In genomic region chr19:17855333-17856152, GRCh38 we compare ENCODE assay signal across 8 cellular contexts. TPM values are rescaled to one million over a fixed set of nuclear protein-coding genes. Genes with fewer than 3 reads are reported as not detected.
A peak's percentile ranks its signal among the peaks of the same experiment; 100 is the strongest.
DNase-seq lines count a peak whose midpoint lies in the region; ATAC-seq and TF ChIP-seq lines count a peak whose summit lies in the region.

No MANE protein-coding gene starts in this region.

- peaks cover 22 to 30% (median 29%) of the 10 kb centered on the region in 3 donors for H3K4me1 Mint-ChIP-seq in T-cell
- H3K4me1 Mint-ChIP-seq in activated naive CD8-positive, alpha-beta T cell treated with anti-CD3 and anti-CD28 coated beads, Interleukin-2, amount 10 ng/mL, durations not matched to agents 7 days and 5 days, result peaks cover 19% of the 10 kb centered on the region

- DNase-seq in GM10266 (ENCODE audit: extremely low spot score), result peak; percentile 84
- DNase-seq in NCI-H1092 (lab: John Stamatoyannopoulos, UW), result peak; percentile 58
- DNase-seq in T-cell, result peak; percentile 49 to 94 (median 84)
- DNase-seq in activated naive CD8-positive, alpha-beta T cell treated with anti-CD3 and anti-CD28 coated beads, Interleukin-2, amount 10 ng/mL, durations not matched to agents 7 days and 5 days, result peak; percentile 95
- DNase-seq in heart left ventricle, result peak; percentile 78 to 94 (median 85)
- DNase-seq in retina, result peak; percentile 88

- H3K9me3 Mint-ChIP-seq in T-cell, result no peaks in the 10 kb centered on the region
- H3K9me3 Mint-ChIP-seq in activated naive CD8-positive, alpha-beta T cell treated with anti-CD3 and anti-CD28 coated beads, Interleukin-2, amount 10 ng/mL, durations not matched to agents 7 days and 5 days, result no peaks in the 10 kb centered on the region

- H3K4me3 ChIP-seq in heart left ventricle, result no peak overlapping the region

- CTCF ChIA-PET in T-cell (lab: Charles Lee), result interaction anchor here (0.5 to 1.7 kb wide), 6 partner anchors 10 to 1955 kb away, joined by 3 to 5 read pairs (median 4); partner anchors contain the start of gene CCDC124 (in 1 of the 2)

- peaks cover 3% of the 10 kb centered on the region for H3K36me3 Mint-ChIP-seq in T-cell
- H3K36me3 Mint-ChIP-seq in activated naive CD8-positive, alpha-beta T cell treated with anti-CD3 and anti-CD28 coated beads, Interleukin-2, amount 10 ng/mL, durations not matched to agents 7 days and 5 days, result peaks cover 12% of the 10 kb centered on the region

- peak overlapping the region; percentile 43 to 72 for H3K27ac Mint-ChIP-seq in T-cell
- H3K27ac Mint-ChIP-seq in activated naive CD8-positive, alpha-beta T cell treated with anti-CD3 and anti-CD28 coated beads, Interleukin-2, amount 10 ng/mL, durations not matched to agents 7 days and 5 days, result peak overlapping the region; percentile 52

- POLR2A ChIA-PET in T-cell (lab: Charles Lee), result no interaction called here
- POLR2A ChIA-PET in activated naive CD8-positive, alpha-beta T cell treated with anti-CD3 and anti-CD28 coated beads, Interleukin-2, amount 10 ng/mL, durations not matched to agents 7 days and 5 days (lab: Charles Lee), result interaction anchor here (0.6 to 1.5 kb wide), 7 partner anchors 9 to 332 kb away, joined by 3 to 4 read pairs (median 3); partner anchors contain the start of genes CCDC124, FCHO1 and SLC5A5

- TF ChIP-seq CTCF in GM10266 (IDR thresholded peaks at IDR 0.05; ENCODE audit: control insufficient read depth, insufficient read depth, low read depth, missing control alignments) (peak; percentile 99), heart left ventricle (IDR thresholded peaks at IDR 0.05) (peak; percentile 93 to 99 (median 96))

- TF ChIP-seq POLR2A in heart left ventricle (IDR thresholded peaks at IDR 0.05), result no peak

- H3K36me3 ChIP-seq in heart left ventricle, result no peaks in the 10 kb centered on the region

- H3K9me3 ChIP-seq in heart left ventricle, result no peaks in the 10 kb centered on the region

- no peaks in the 10 kb centered on the region for H3K27me3 ChIP-seq in heart left ventricle

- H3K4me1 ChIP-seq in heart left ventricle, result peaks cover under 1 to 25% (median 4%) of the 10 kb centered on the region in 12 donors

- 11 to 15% (median 13%) methylated on average over 25 to 28 of the region's 28 CpGs for WGBS in heart left ventricle, 4 donors

- intact Hi-C loops in heart left ventricle (cut with DNase I), result loop anchor here (1.0 to 10.0 kb wide), 13 partner anchors 71 to 511 kb away; partner anchors contain the start of genes TMEM221 (in 2 of the 10), CCDC124 (in 1 of the 10) and MAP1S (in 1 of the 10)

- H3K27me3 Mint-ChIP-seq in T-cell, result no peaks in the 10 kb centered on the region
- no peaks in the 10 kb centered on the region for H3K27me3 Mint-ChIP-seq in activated naive CD8-positive, alpha-beta T cell treated with anti-CD3 and anti-CD28 coated beads, Interleukin-2, amount 10 ng/mL, durations not matched to agents 7 days and 5 days

- H3K4me3 Mint-ChIP-seq in T-cell, result no peak overlapping the region
- no peak overlapping the region for H3K4me3 Mint-ChIP-seq in activated naive CD8-positive, alpha-beta T cell treated with anti-CD3 and anti-CD28 coated beads, Interleukin-2, amount 10 ng/mL, durations not matched to agents 7 days and 5 days

- H3K27ac ChIP-seq in heart left ventricle, result no peak overlapping the region

- ATAC-seq in T-cell (replicated peaks in 1 of 4) (peak in 3 of 4 experiments; percentile 13 to 26 (median 24)), heart left ventricle (peak in 3 of 4 donors; percentile 41 to 53 (median 48)), HG03521 (IDR thresholded peaks at IDR 0.05; ENCODE audit: unreplicated experiment) (no peak), GM19328 (IDR thresholded peaks at IDR 0.05; ENCODE audit: unreplicated experiment) (no peak)
- ATAC-seq in activated naive CD8-positive, alpha-beta T cell treated with anti-CD3 and anti-CD28 coated beads, Interleukin-2, amount 10 ng/mL, durations not matched to agents 7 days and 5 days (ENCODE audit: low read depth), result peak; percentile 28

RNA-seq across cellular contexts. Expression of gene RPL18A, which starts 4.2 kb away (rescaled TPM):
- total RNA-seq in T-cell (1,000 to 10,000 TPM; 3,000 to 4,207 (median 4,048) TPM), heart left ventricle (1,000 to 10,000 TPM in 2 of 9 donors, 100 to 1,000 TPM in 7; 566 to 1,124 (median 752) TPM)
- total RNA-seq in activated naive CD8-positive, alpha-beta T cell treated with anti-CD3 and anti-CD28 coated beads, Interleukin-2, amount 10 ng/mL, durations not matched to agents 7 days and 5 days, result 1,000 to 10,000 TPM; 2,260 to 2,272 TPM
- 1,000 to 10,000 TPM in 1 of 2 donors, 100 to 1,000 TPM in 1; 787 to 2,031 TPM for polyA plus RNA-seq in heart left ventricle

RNA-seq across cellular contexts. Expression of gene JAK3, which starts 7.8 kb away (rescaled TPM):
- total RNA-seq in T-cell, result 100 to 1,000 TPM; 120 to 224 (median 127) TPM
- 100 to 1,000 TPM; 119 to 122 TPM for total RNA-seq in activated naive CD8-positive, alpha-beta T cell treated with anti-CD3 and anti-CD28 coated beads, Interleukin-2, amount 10 ng/mL, durations not matched to agents 7 days and 5 days
- total RNA-seq in heart left ventricle, result 10 to 100 TPM in 1 of 9 donors, 1 to 10 TPM in 7, under 1 TPM in 1; 0.77 to 29.2 (median 1.8) TPM
- 1 to 10 TPM in 1 of 2 donors, under 1 TPM in 1; 0.99 to 1.1 TPM for polyA plus RNA-seq in heart left ventricle

RNA-seq across cellular contexts. Expression of gene SLC5A5, which starts 16.2 kb away (rescaled TPM):
- total RNA-seq in T-cell (1 to 10 TPM; 2.1 to 5.7 (median 3.5) TPM), heart left ventricle (not detected)
- total RNA-seq in activated naive CD8-positive, alpha-beta T cell treated with anti-CD3 and anti-CD28 coated beads, Interleukin-2, amount 10 ng/mL, durations not matched to agents 7 days and 5 days, result 1 to 10 TPM; 1.8 to 2.2 TPM
- polyA plus RNA-seq in heart left ventricle, result not detected

RNA-seq across cellular contexts. Expression of gene INSL3, which starts 34.2 kb away (rescaled TPM):
- total RNA-seq in T-cell (1 to 10 TPM; 4.3 to 8.9 (median 5.4) TPM), heart left ventricle (under 1 TPM in 1 of 9 donors, not detected in 8; 0.56 TPM)
- 1 to 10 TPM; 1.6 to 2.9 TPM for total RNA-seq in activated naive CD8-positive, alpha-beta T cell treated with anti-CD3 and anti-CD28 coated beads, Interleukin-2, amount 10 ng/mL, durations not matched to agents 7 days and 5 days
- polyA plus RNA-seq in heart left ventricle, result not detected

Comparison
In these comparisons a context has a peak if more than half of its experiments do, and no peak if none do; other contexts are left out.
1. ATAC-seq: peak in T-cell (3 of 4), activated naive CD8-positive, alpha-beta T cell treated with anti-CD3 and anti-CD28 coated beads, Interleukin-2, amount 10 ng/mL, durations not matched to agents 7 days and 5 days (single experiment) and heart left ventricle (3 of 4); none in HG03521 (single experiment) and GM19328 (single experiment).
2. Peak in every context shown above with its lines, with median percentiles within 50 percentile points of each other: DNase-seq.